1 cellular context compared by ENCODE assay signal in genomic region chr6:116651916-116652315, GRCh38.
A peak's percentile ranks its signal among the peaks of the same experiment; 100 is the strongest.
TF ChIP-seq lines count a peak whose summit lies in the region.

No MANE protein-coding gene starts in this region.

TF ChIP-seq in GM12878, 131 proteins besides CTCF, POLR2A, EP300 and RAD21:
- TF ChIP-seq RCOR1 (conservative IDR thresholded peaks at IDR 0.05; ENCODE audit: low read depth, low read length) (no peak), RUNX3 (IDR thresholded peaks at IDR 0.05; ENCODE audit: low read length) (0 out of 2 replicates have a peak, but pooled peaks have one; percentile 19), BCL11A (IDR thresholded peaks at IDR 0.05; ENCODE audit: low read depth, low read length) (no peak)
